Comparison of ENCODE assay signal across 18 cellular contexts in genomic region chr1:175095978-175096611, GRCh38. TPM values are rescaled to one million over a fixed set of nuclear protein-coding genes. Genes with fewer than 3 reads are reported as not detected.
DNase-seq lines count a peak whose midpoint lies in the region; ATAC-seq and TF ChIP-seq lines count a peak whose summit lies in the region.
"Had no signal": no experiment of that assay in that cellular context is flagged by ENCODE, and none has a peak within 500 bp of the region (broad histone marks: within the 10 kb centered on the region; RNA-seq: fewer than 3 reads in every experiment).

No MANE protein-coding gene starts in this region.

- H3K27me3 ChIP-seq in hepatocyte (no peaks in the 10 kb centered on the region), parathyroid adenoma (ENCODE audit: control insufficient read depth, insufficient read depth, low read length) (no peaks in the 10 kb centered on the region)

- H3K79me2 ChIP-seq in hepatocyte: no peaks in the 10 kb centered on the region
- H3K79me2 ChIP-seq in parathyroid adenoma: no peaks in the 10 kb centered on the region

- H3K9me2 ChIP-seq in hepatocyte (replicated peaks; ENCODE audit: insufficient read depth): no peaks in the 10 kb centered on the region

- ATAC-seq in HG03139 (IDR thresholded peaks at IDR 0.05; ENCODE audit: unreplicated experiment) (no peak), GM21423 (IDR thresholded peaks at IDR 0.05; ENCODE audit: unreplicated experiment) (no peak)
- ATAC-seq: Panc1 had no signal

- no peaks in the 10 kb centered on the region for H3K36me3 ChIP-seq in hepatocyte (replicated peaks; ENCODE audit: insufficient read depth, low read depth)
- no peaks in the 10 kb centered on the region for H3K36me3 ChIP-seq in parathyroid adenoma (ENCODE audit: control insufficient read depth, insufficient read depth, low read length)

- TF ChIP-seq CTCF in hepatocyte (IDR thresholded peaks at IDR 0.05; ENCODE audit: poor library complexity): no peak
- no peak for TF ChIP-seq CTCF in parathyroid adenoma (IDR thresholded peaks at IDR 0.05)

- H3K4me3 ChIP-seq in hepatocyte (no peak overlapping the region), parathyroid adenoma (ENCODE audit: low read depth, low read length) (no peak overlapping the region)

- H3K4me2 ChIP-seq in hepatocyte (no peak overlapping the region), parathyroid adenoma (ENCODE audit: low read length) (no peak overlapping the region)

- no peak overlapping the region for H3K9ac ChIP-seq in parathyroid adenoma

- H3K27ac ChIP-seq in hepatocyte (peak overlapping the region; percentile 82), parathyroid adenoma (peak overlapping the region; percentile 74)

- H3K9me3 ChIP-seq in hepatocyte (ENCODE audit: low read depth) (no peaks in the 10 kb centered on the region), parathyroid adenoma (ENCODE audit: control insufficient read depth, low read length) (no peaks in the 10 kb centered on the region)

- H4K20me1 ChIP-seq in hepatocyte (ENCODE audit: insufficient read depth, poor library complexity, severe bottlenecking): no peaks in the 10 kb centered on the region

- H2AFZ ChIP-seq in hepatocyte: peak overlapping the region; percentile 49
- H2AFZ ChIP-seq in parathyroid adenoma: no peak overlapping the region

- WGBS in hepatocyte (ENCODE audit: low lambda C conversion rate, missing lambda C conversion rate): 62% methylated on average over 3 of the region's 3 CpGs

- H3K4me1 ChIP-seq in hepatocyte (ENCODE audit: insufficient read depth) (peaks cover 7% of the 10 kb centered on the region), parathyroid adenoma (peaks cover 16% of the 10 kb centered on the region)

- DNase-seq in DMS53 treated with DMSO at 0.1 percent for 48 hours (lab: John Stamatoyannopoulos, UW; ENCODE audit: unreplicated experiment) (peak; percentile 7), M059J (ENCODE audit: low read depth) (peak; percentile 6), hepatocyte (ENCODE audit: low spot score) (peak; percentile 61), pons (ENCODE audit: low spot score) (no peak), NCI-H187 (lab: John Stamatoyannopoulos, UW) (no peak)
- DNase-seq: CD4-positive, CD25-positive, alpha-beta regulatory T cell; GF-D8; KBM-7; NCI-H1105; NCI-H1694 treated with DMSO at 0.1 percent for 48 hours; NCI-H510A; NCI-H82; SHP77 had no signal

RNA-seq across cellular contexts. Expression of gene TNN, which starts 28.5 kb away (rescaled TPM):
- not detected in 2 replicates for total RNA-seq in M059J (2014; rRNA removed; shearing (Covaris generic))
- 0.28 and 0.33 TPM in 2 replicates for total RNA-seq in hepatocyte
- 0.51 and 0.58 TPM in 2 replicates for polyA plus RNA-seq in hepatocyte
- total RNA-seq: CD4-positive, CD25-positive, alpha-beta regulatory T cell; MCF 10A had no signal

Comparison
In these comparisons a context has a peak if more than half of its experiments do, and no peak if none do; other contexts are left out.
1. DNase-seq: peak in DMS53 treated with DMSO at 0.1 percent for 48 hours (single experiment), M059J (single experiment) and hepatocyte (single experiment); none in pons (single experiment) and NCI-H187 (0 of 2).